9 cellular contexts compared by ENCODE assay signal in the genomic region with DNA sequence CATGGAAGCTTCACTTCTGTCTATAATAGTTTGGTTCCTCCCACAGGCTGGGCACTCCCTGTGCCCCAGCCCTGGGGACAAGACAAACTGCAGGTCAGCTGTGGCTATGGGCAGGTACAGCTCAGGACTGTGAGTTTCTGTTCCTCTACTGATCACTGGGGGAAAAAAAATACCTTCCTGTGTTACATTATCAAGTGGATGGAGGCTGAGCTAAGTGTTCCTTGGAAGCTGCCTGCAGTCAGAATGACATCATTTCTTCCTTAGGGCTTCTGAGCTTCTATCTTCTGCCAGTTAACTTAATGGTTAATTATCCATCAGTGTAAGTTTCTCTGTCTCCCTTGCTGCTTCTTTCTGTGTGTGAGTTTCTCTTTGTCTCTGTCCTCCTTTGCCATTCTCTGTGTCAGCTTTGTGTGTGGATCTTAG. TPM values are rescaled to one million over a fixed set of nuclear protein-coding genes. Genes with fewer than 3 reads are reported as not detected.
DNase-seq lines count a peak whose midpoint lies in the region; ATAC-seq and TF ChIP-seq lines count a peak whose summit lies in the region.
"Had no signal": no experiment of that assay in that cellular context is flagged by ENCODE, and none has a peak within 500 bp of the region (broad histone marks: within the 10 kb centered on the region; RNA-seq: fewer than 3 reads in every experiment).

No MANE protein-coding gene starts in this region.

- peak overlapping the region; percentile 76 for H3K27ac Mint-ChIP-seq in activated naive CD8-positive, alpha-beta T cell treated with anti-CD3 and anti-CD28 coated beads, Interleukin-2, amount 10 ng/mL, durations not matched to agents 7 days and 5 days

- in situ Hi-C loops in ACHN (cut with HindIII; ENCODE audit: low pct_ligation_motif_present, low pct_unique_long_range_greater_than_20kb, low sequenced_read_pairs): no loop called here

- peaks cover 36% of the 10 kb centered on the region for H3K4me1 Mint-ChIP-seq in activated naive CD8-positive, alpha-beta T cell treated with anti-CD3 and anti-CD28 coated beads, Interleukin-2, amount 10 ng/mL, durations not matched to agents 7 days and 5 days

- ATAC-seq in GM19455 (IDR thresholded peaks at IDR 0.05; ENCODE audit: unreplicated experiment) (peak; percentile 76), HG03196 (IDR thresholded peaks at IDR 0.05; ENCODE audit: unreplicated experiment) (peak; percentile 72)
- ATAC-seq in activated naive CD8-positive, alpha-beta T cell treated with anti-CD3 and anti-CD28 coated beads, Interleukin-2, amount 10 ng/mL, durations not matched to agents 7 days and 5 days (ENCODE audit: low read depth): no peak

- DNase-seq in GM12865 (ENCODE audit: low read depth) (peak; percentile 71), ACHN (no peak), NCI-H2029 (lab: John Stamatoyannopoulos, UW) (no peak), NCI-H1417 (lab: John Stamatoyannopoulos, UW) (no peak)
- DNase-seq in activated naive CD8-positive, alpha-beta T cell treated with anti-CD3 and anti-CD28 coated beads, Interleukin-2, amount 10 ng/mL, durations not matched to agents 7 days and 5 days: no peak
- DNase-seq in effector CD8-positive, alpha-beta T cell (lab: John Stamatoyannopoulos, UW): no peak

- no peak for TF ChIP-seq CTCF in GM12865 (IDR thresholded peaks at IDR 0.05; ENCODE audit: insufficient read depth, low read depth, low read length, missing control alignments)

- POLR2A ChIA-PET in activated naive CD8-positive, alpha-beta T cell treated with anti-CD3 and anti-CD28 coated beads, Interleukin-2, amount 10 ng/mL, durations not matched to agents 7 days and 5 days (lab: Charles Lee): interaction anchor here (1.6 kb wide), 1 partner anchor 11 kb away, joined by 5 read pairs; the partner anchor contains the start of gene AIFM1

- H3K36me3 Mint-ChIP-seq in activated naive CD8-positive, alpha-beta T cell treated with anti-CD3 and anti-CD28 coated beads, Interleukin-2, amount 10 ng/mL, durations not matched to agents 7 days and 5 days: peaks cover 20% of the 10 kb centered on the region

- H3K9me3 Mint-ChIP-seq in activated naive CD8-positive, alpha-beta T cell treated with anti-CD3 and anti-CD28 coated beads, Interleukin-2, amount 10 ng/mL, durations not matched to agents 7 days and 5 days: no peaks in the 10 kb centered on the region

- H3K27me3 Mint-ChIP-seq in activated naive CD8-positive, alpha-beta T cell treated with anti-CD3 and anti-CD28 coated beads, Interleukin-2, amount 10 ng/mL, durations not matched to agents 7 days and 5 days: no peaks in the 10 kb centered on the region

- no peak overlapping the region for H3K4me3 ChIP-seq in GM12865 (ENCODE audit: low read depth, low read length)
- H3K4me3 ChIP-seq: skin epidermis had no signal

- peak overlapping the region; percentile 55 for H3K4me3 Mint-ChIP-seq in activated naive CD8-positive, alpha-beta T cell treated with anti-CD3 and anti-CD28 coated beads, Interleukin-2, amount 10 ng/mL, durations not matched to agents 7 days and 5 days

RNA-seq across cellular contexts. Expression of gene RAB33A, which starts 4.6 kb away (rescaled TPM):
- 10 to 100 TPM; 30.7 to 33.1 TPM for total RNA-seq in activated naive CD8-positive, alpha-beta T cell treated with anti-CD3 and anti-CD28 coated beads, Interleukin-2, amount 10 ng/mL, durations not matched to agents 7 days and 5 days

RNA-seq across cellular contexts. Expression of gene AIFM1, which starts 10.7 kb away (rescaled TPM):
- total RNA-seq in activated naive CD8-positive, alpha-beta T cell treated with anti-CD3 and anti-CD28 coated beads, Interleukin-2, amount 10 ng/mL, durations not matched to agents 7 days and 5 days: 10 to 100 TPM; 35.9 to 37.4 TPM
